ENCODE assay signal across 10 cellular contexts in the genomic region with DNA sequence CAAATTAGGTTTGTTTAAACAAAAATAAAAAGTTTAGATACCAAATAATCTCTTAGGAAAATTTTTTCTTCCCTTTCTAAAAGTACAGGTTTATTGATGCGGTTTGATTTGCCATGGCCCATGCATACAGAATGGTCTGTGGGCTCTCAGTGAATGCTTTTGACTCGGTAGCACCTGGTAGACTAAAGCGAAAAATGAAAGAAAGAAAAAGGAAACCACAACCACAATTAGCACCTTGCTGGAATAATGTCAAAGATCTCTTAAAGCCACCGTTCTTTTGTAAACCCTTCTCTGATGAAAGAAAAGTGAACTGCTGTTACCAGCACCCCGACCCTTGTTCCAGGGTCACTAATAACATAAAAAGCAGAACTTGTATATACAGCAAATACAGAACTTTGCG.
DNase-seq lines count a peak whose midpoint lies in the region; ATAC-seq and TF ChIP-seq lines count a peak whose summit lies in the region.
"Had no signal": no experiment of that assay in that cellular context is flagged by ENCODE, and none has a peak within 500 bp of the region (broad histone marks: within the 10 kb centered on the region; RNA-seq: fewer than 3 reads in every experiment).

No MANE protein-coding gene starts in this region.

- H3K4me1 Mint-ChIP-seq in Calu3 (ENCODE audit: low read depth, unreplicated experiment): peaks cover 36% of the 10 kb centered on the region

- no TSS peak for BruUV-seq in Calu3 (replicated peaks; lab: Mats Ljungman, UMichigan)

- H3K9me3 ChIP-seq in Peyer's patch: no peaks in the 10 kb centered on the region

- no peak overlapping the region for H3K27ac Mint-ChIP-seq in Calu3 (ENCODE audit: unreplicated experiment)
- H3K27ac Mint-ChIP-seq: activated T-cell treated with anti-CD3 and anti-CD28 coated beads, Interleukin-2, amount 50 U/mL, for 24 hours had no signal

- ATAC-seq in GM19351 (IDR thresholded peaks at IDR 0.05; ENCODE audit: unreplicated experiment): peak; percentile 93
- peak; percentile 98 for ATAC-seq in HG02798 (IDR thresholded peaks at IDR 0.05; ENCODE audit: poor library complexity, unreplicated experiment)
- ATAC-seq in HG03520 (IDR thresholded peaks at IDR 0.05; ENCODE audit: unreplicated experiment): peak; percentile 96

- intact Hi-C loops in Calu3 (cut with micrococcal nuclease; ENCODE audit: unreplicated experiment): no loop called here

- TF ChIP-seq POLR2A in Peyer's patch (IDR thresholded peaks at IDR 0.05): no peak

- CTCF ChIA-PET in Calu3 (lab: Charles Lee): no interaction called here

- H3K4me1 ChIP-seq in Peyer's patch: peaks cover 0 to 9% (median 0%) of the 10 kb centered on the region in 4 donors

- no peak overlapping the region for H3K4me3 Mint-ChIP-seq in Calu3 (ENCODE audit: low read depth, unreplicated experiment)
- H3K4me3 Mint-ChIP-seq: activated T-cell treated with anti-CD3 and anti-CD28 coated beads, Interleukin-2, amount 50 U/mL, for 24 hours had no signal

- no peaks in the 10 kb centered on the region for H3K27me3 ChIP-seq in Peyer's patch

- H3K27ac ChIP-seq in Peyer's patch: no peak overlapping the region

- peak; percentile 46 for DNase-seq in GM12865 (ENCODE audit: low read depth)
- no peak for DNase-seq in Peyer's patch
- DNase-seq in HUDEP-2 (lab: John Stamatoyannopoulos, UW; ENCODE audit: unreplicated experiment in 76 of 76): no peak
- DNase-seq in Calu3: no peak
- no peak for DNase-seq in glomerular visceral epithelial cell (ENCODE audit: extremely low spot score)
- DNase-seq: activated T-cell treated with anti-CD3 and anti-CD28 coated beads, Interleukin-2, amount 50 U/mL, for 24 hours; NCI-H69 had no signal

- TF ChIP-seq CTCF in GM12865 (IDR thresholded peaks at IDR 0.05; ENCODE audit: insufficient read depth, low read depth, low read length, missing control alignments) (no peak), Peyer's patch (IDR thresholded peaks at IDR 0.05) (no peak), Calu3 (IDR thresholded peaks at IDR 0.05; ENCODE audit: unreplicated experiment) (no peak)

- H3K9me3 Mint-ChIP-seq in Calu3 (ENCODE audit: low read depth, unreplicated experiment): no peaks in the 10 kb centered on the region
- H3K9me3 Mint-ChIP-seq: activated T-cell treated with anti-CD3 and anti-CD28 coated beads, Interleukin-2, amount 50 U/mL, for 24 hours had no signal

- no peaks in the 10 kb centered on the region for H3K27me3 Mint-ChIP-seq in Calu3 (ENCODE audit: unreplicated experiment)

- H3K4me3 ChIP-seq in GM12865 (ENCODE audit: low read depth, low read length): no peak overlapping the region
- H3K4me3 ChIP-seq in Peyer's patch: no peak overlapping the region

- H3K36me3 ChIP-seq in Peyer's patch: no peaks in the 10 kb centered on the region

- H3K36me3 Mint-ChIP-seq in Calu3 (ENCODE audit: insufficient read depth, unreplicated experiment): peaks cover 9% of the 10 kb centered on the region
